13 cellular contexts compared by ENCODE assay signal in genomic region chr2:134259571-134259970, GRCh38. TPM values are rescaled to one million over a fixed set of nuclear protein-coding genes. Genes with fewer than 3 reads are reported as not detected.
DNase-seq lines count a peak whose midpoint lies in the region; ATAC-seq and TF ChIP-seq lines count a peak whose summit lies in the region.
"Had no signal": no experiment of that assay in that cellular context is flagged by ENCODE, and none has a peak within 500 bp of the region (broad histone marks: within the 10 kb centered on the region; RNA-seq: fewer than 3 reads in every experiment).

No MANE protein-coding gene starts in this region.

- in situ Hi-C loops in IMR-90 (cut with MboI; ENCODE audit: low sequenced_read_pairs), result no loop called here

- CTCF ChIA-PET in IMR-90 (lab: Yijun Ruan, JAX), result no interaction called here

- H2AFZ ChIP-seq in IMR-90 (replicated peaks; ENCODE audit: low read length, poor library complexity), result no peak overlapping the region

- H3K27ac Mint-ChIP-seq in activated T-helper 17 cell treated with anti-CD3 and anti-CD28 coated beads, Interleukin-2, amount 50 U/mL, for 72 hours, result peak overlapping the region; percentile 71
- peak overlapping the region; percentile 81 for H3K27ac Mint-ChIP-seq in stimulated activated naive B cell treated with anti-CD40 and anti-IgM and Interleukin-4, amounts not matched to agents 10 μg/mL and 1 μg/mL and 100 μg/mL, for 72 hours

- H2BK120ac ChIP-seq in IMR-90 (ENCODE audit: low read depth, low read length), result peak overlapping the region; percentile 44

- BruUV-seq in IMR-90 (replicated peaks; lab: Mats Ljungman, UMichigan), result no TSS peak

- no peaks in the 10 kb centered on the region for H3K27me3 ChIP-seq in IMR-90 (ENCODE audit: control insufficient read depth, insufficient read depth, low read length)
- no peaks in the 10 kb centered on the region for H3K27me3 ChIP-seq in left ventricle myocardium inferior (ENCODE audit: low read depth)
- H3K27me3 ChIP-seq: suprapubic skin had no signal

- peak overlapping the region; percentile 47; the same call in 1 of the 3 replicates for H2BK15ac ChIP-seq in IMR-90 (ENCODE audit: low read depth, low read length)

- intact Hi-C loops in IMR-90 (cut with micrococcal nuclease), result no loop called here
- intact Hi-C loops in left ventricle myocardium inferior (cut with micrococcal nuclease), result no loop called here

- no peak overlapping the region for H3K4me2 ChIP-seq in IMR-90 (ENCODE audit: low read depth, low read length)

- H3K9me3 ChIP-seq in IMR-90 (ENCODE audit: control insufficient read depth, insufficient read depth, low read length), result no peaks in the 10 kb centered on the region
- no peaks in the 10 kb centered on the region for H3K9me3 ChIP-seq in left ventricle myocardium inferior (replicated peaks)
- H3K9me3 ChIP-seq: suprapubic skin had no signal

- peak overlapping the region; percentile 24; the same call in 1 of the 2 replicates for H2BK20ac ChIP-seq in IMR-90 (ENCODE audit: low read depth, low read length)

- H3K9me1 ChIP-seq in IMR-90 (ENCODE audit: insufficient read depth, low read length), result peaks cover 37% of the 10 kb centered on the region

- H2BK5ac ChIP-seq in IMR-90 (ENCODE audit: low read depth, low read length, poor library complexity, severe bottlenecking), result no peak overlapping the region

- no peak overlapping the region for H3K9ac ChIP-seq in IMR-90 (ENCODE audit: low read depth, low read length)
- H3K9ac ChIP-seq: KMS-11 had no signal

- H3K4me3 ChIP-seq in IMR-90 (ENCODE audit: insufficient read depth, low read depth, low read length) (no peak overlapping the region), left ventricle myocardium inferior (no peak overlapping the region)
- H3K4me3 ChIP-seq: suprapubic skin had no signal

- peaks cover 48% of the 10 kb centered on the region for H3K4me1 Mint-ChIP-seq in activated T-helper 17 cell treated with anti-CD3 and anti-CD28 coated beads, Interleukin-2, amount 50 U/mL, for 72 hours
- peaks cover 60 to 81% of the 10 kb centered on the region in 2 donors for H3K4me1 Mint-ChIP-seq in stimulated activated naive B cell treated with anti-CD40 and anti-IgM and Interleukin-4, amounts not matched to agents 10 μg/mL and 1 μg/mL and 100 μg/mL, for 72 hours

- H4K8ac ChIP-seq in IMR-90 (ENCODE audit: low read depth in 2 of 2, low read length in 2 of 2), result peak overlapping the region; percentile 30 to 52; a peak in 2 of 4 replicates

- peak overlapping the region; percentile 9; the same call in 1 of the 2 replicates for H3K18ac ChIP-seq in IMR-90 (ENCODE audit: low read depth, low read length)

- TF ChIP-seq CTCF in IMR-90 (conservative IDR thresholded peaks at IDR 0.05; ENCODE audit: low read depth, low read length), result no peak
- no peak for TF ChIP-seq CTCF in left ventricle myocardium inferior (IDR thresholded peaks at IDR 0.05; ENCODE audit: borderline replicate concordance)

- peaks cover 30% of the 10 kb centered on the region for H3K4me1 ChIP-seq in IMR-90 (ENCODE audit: control insufficient read depth, insufficient read depth, low read length)
- peaks cover 82% of the 10 kb centered on the region for H3K4me1 ChIP-seq in left ventricle myocardium inferior

- peak overlapping the region; percentile 54 for H3K4ac ChIP-seq in IMR-90 (ENCODE audit: low read depth, low read length)

- peak overlapping the region; percentile 33 for H2AK9ac ChIP-seq in IMR-90 (replicated peaks; ENCODE audit: low read depth, low read length, poor library complexity)

- POLR2A ChIA-PET in IMR-90 (lab: Charles Lee; ENCODE audit: unreplicated experiment), result no interaction called here

- no peak for TF ChIP-seq POLR2A in IMR-90 (IDR thresholded peaks at IDR 0.05; ENCODE audit: low read depth, low read length)

- DNase-seq in IMR-90 (peak; percentile 14), left ventricle myocardium inferior (no peak), germinal center (ENCODE audit: low spot score) (no peak), CD1c-positive myeloid dendritic cell (ENCODE audit: extremely low spot score) (no peak)
- no peak for DNase-seq in stimulated activated naive B cell treated with anti-CD40 and anti-IgM and Interleukin-4, amounts not matched to agents 10 μg/mL and 1 μg/mL and 100 μg/mL, for 72 hours
- DNase-seq: activated CD4-positive, alpha-beta T cell treated with anti-CD3 and anti-CD28 coated beads for 1 hour; mammary epithelial cell; NCI-H146; NCI-H524 treated with DMSO at 0.1 percent for 48 hours had no signal

- peak overlapping the region; percentile 4; the same call in 1 of the 2 replicates for H4K5ac ChIP-seq in IMR-90 (ENCODE audit: low read depth, low read length)

- H3K56ac ChIP-seq in IMR-90 (ENCODE audit: extremely low read depth, insufficient read depth, low read length), result no peak overlapping the region

- H3K36me3 Mint-ChIP-seq in activated T-helper 17 cell treated with anti-CD3 and anti-CD28 coated beads, Interleukin-2, amount 50 U/mL, for 72 hours (ENCODE audit: low read depth), result peaks cover 71% of the 10 kb centered on the region
- H3K36me3 Mint-ChIP-seq in stimulated activated naive B cell treated with anti-CD40 and anti-IgM and Interleukin-4, amounts not matched to agents 10 μg/mL and 1 μg/mL and 100 μg/mL, for 72 hours, result peaks cover 16 to 21% of the 10 kb centered on the region in 2 donors

- no peak overlapping the region; the same call in 1 of the 2 replicates for H3K23ac ChIP-seq in IMR-90 (ENCODE audit: low read depth, low read length)

- H3K9me3 Mint-ChIP-seq in activated T-helper 17 cell treated with anti-CD3 and anti-CD28 coated beads, Interleukin-2, amount 50 U/mL, for 72 hours, result no peaks in the 10 kb centered on the region
- H3K9me3 Mint-ChIP-seq in stimulated activated naive B cell treated with anti-CD40 and anti-IgM and Interleukin-4, amounts not matched to agents 10 μg/mL and 1 μg/mL and 100 μg/mL, for 72 hours, result no peaks in the 10 kb centered on the region

- peak overlapping the region; percentile 48 for H4K91ac ChIP-seq in IMR-90 (ENCODE audit: insufficient read depth, low read depth, low read length)

- dilution Hi-C loops in IMR-90 (cut with HindIII; ENCODE audit: low sequenced_read_pairs, unreplicated experiment), result no loop called here

- H3K36me3 ChIP-seq in IMR-90 (ENCODE audit: control insufficient read depth, insufficient read depth, low read length), result peaks cover 6% of the 10 kb centered on the region; the same call in 1 of the 2 replicates
- peaks cover 3% of the 10 kb centered on the region for H3K36me3 ChIP-seq in left ventricle myocardium inferior

- H3K4me3 Mint-ChIP-seq in activated T-helper 17 cell treated with anti-CD3 and anti-CD28 coated beads, Interleukin-2, amount 50 U/mL, for 72 hours, result peak overlapping the region; percentile 42
- peak overlapping the region; percentile 14 to 34 for H3K4me3 Mint-ChIP-seq in stimulated activated naive B cell treated with anti-CD40 and anti-IgM and Interleukin-4, amounts not matched to agents 10 μg/mL and 1 μg/mL and 100 μg/mL, for 72 hours

- WGBS in IMR-90 (ENCODE audit: extremely low coverage in 2 of 2, insufficient read length in 1 of 2), 2 experiments, result 84% methylated on average over 2 of the region's 2 CpGs; no CpG with 5 or more reads in 1 of the 2 experiments

- no peak for TF ChIP-seq RAD21 in IMR-90 (IDR thresholded peaks at IDR 0.05; ENCODE audit: low read length)

- H3K14ac ChIP-seq in IMR-90 (replicated peaks; ENCODE audit: low read depth, low read length), result peak overlapping the region; percentile 64; the same call in 1 of the 2 replicates

- H3K27ac ChIP-seq in IMR-90 (ENCODE audit: insufficient read depth, low read length) (peak overlapping the region; percentile 19; the same call in 1 of the 2 replicates), left ventricle myocardium inferior (replicated peaks) (peak overlapping the region; percentile 85)
- H3K27ac ChIP-seq: KMS-11, suprapubic skin had no signal

- no peaks in the 10 kb centered on the region for H3K27me3 Mint-ChIP-seq in activated T-helper 17 cell treated with anti-CD3 and anti-CD28 coated beads, Interleukin-2, amount 50 U/mL, for 72 hours
- H3K27me3 Mint-ChIP-seq in stimulated activated naive B cell treated with anti-CD40 and anti-IgM and Interleukin-4, amounts not matched to agents 10 μg/mL and 1 μg/mL and 100 μg/mL, for 72 hours, result no peaks in the 10 kb centered on the region

- peak overlapping the region; percentile 56; the same call in 1 of the 2 replicates for H2AK5ac ChIP-seq in IMR-90 (ENCODE audit: low read depth, low read length)

- ATAC-seq in IMR-90 (ENCODE audit: low read depth), result no peak
- ATAC-seq in activated T-helper 17 cell treated with anti-CD3 and anti-CD28 coated beads, Interleukin-2, amount 50 U/mL, for 72 hours (replicated peaks), result no peak
- no peak for ATAC-seq in stimulated activated naive B cell treated with anti-CD40 and anti-IgM and Interleukin-4, amounts not matched to agents 10 μg/mL and 1 μg/mL and 100 μg/mL, for 72 hours (replicated peaks)
- ATAC-seq in HG02870 (IDR thresholded peaks at IDR 0.05; ENCODE audit: unreplicated experiment), result no peak

- peaks cover 45% of the 10 kb centered on the region for H4K20me1 ChIP-seq in IMR-90 (ENCODE audit: insufficient read depth, low read length)

- H3K79me1 ChIP-seq in IMR-90 (ENCODE audit: low read depth in 1 of 2, low read length in 2 of 2), result peaks cover 32 to 69% of the 10 kb centered on the region in 2 experiments

TF ChIP-seq in IMR-90, 13 proteins besides CTCF, POLR2A, EP300 and RAD21 (continues in another document):
- no peak for TF ChIP-seq MXI1 (IDR thresholded peaks at IDR 0.05; ENCODE audit: borderline replicate concordance, low read depth, low read length)
- TF ChIP-seq BHLHE40 (IDR thresholded peaks at IDR 0.05; ENCODE audit: low read depth, low read length), result no peak
- no peak for TF ChIP-seq RFX5 (IDR thresholded peaks at IDR 0.05; ENCODE audit: low read depth, low read length)
- no peak for TF ChIP-seq RCOR1 (IDR thresholded peaks at IDR 0.05; ENCODE audit: insufficient replicate concordance, low read length)
- TF ChIP-seq SMC3 (IDR thresholded peaks at IDR 0.05; ENCODE audit: low read depth, low read length), result no peak
- TF ChIP-seq FOS (IDR thresholded peaks at IDR 0.05; ENCODE audit: low read depth, low read length), result no peak
- TF ChIP-seq CEBPB (IDR thresholded peaks at IDR 0.05; ENCODE audit: low read depth, low read length), result no peak
- no peak for TF ChIP-seq MAZ (IDR thresholded peaks at IDR 0.05; ENCODE audit: borderline replicate concordance, low read depth, low read length)

RNA-seq across cellular contexts. Expression of gene MGAT5, which starts 5.7 kb away (rescaled TPM):
- total RNA-seq in IMR-90 (2012; rRNA removed) (47.8 and 59.9 TPM in 2 replicates), left ventricle myocardium inferior (98.7 TPM)
- polyA plus RNA-seq in IMR-90 (2012; rRNA removed), result 20.2 and 22.9 TPM in 2 replicates
- polyA plus RNA-seq in IMR-90 (2012; cell fraction: cytosol; rRNA removed), result 16.0 and 23.2 TPM in 2 replicates
- 7.9 and 19.2 TPM in 2 replicates for polyA plus RNA-seq in IMR-90 (2012; cell fraction: nucleus; rRNA removed; ENCODE audit: low replicate concordance)
- 10 to 100 TPM; 53.0 to 53.1 TPM for total RNA-seq in activated T-helper 17 cell treated with anti-CD3 and anti-CD28 coated beads, Interleukin-2, amount 50 U/mL, for 72 hours
